In genomic region chr18:80159713-80160636, GRCh38 we compare ENCODE assay signal across 8 cellular contexts. TPM values are rescaled to one million over a fixed set of nuclear protein-coding genes. Genes with fewer than 3 reads are reported as not detected.
DNase-seq lines count a peak whose midpoint lies in the region; ATAC-seq and TF ChIP-seq lines count a peak whose summit lies in the region.

No MANE protein-coding gene starts in this region.

- no peaks in the 10 kb centered on the region for H3K4me1 ChIP-seq in left ventricle myocardium inferior

- peaks cover 9% of the 10 kb centered on the region for H3K27me3 Mint-ChIP-seq in activated T-helper 1 cell treated with anti-CD3 and anti-CD28 coated beads, Interleukin-12 subunit alpha, Interleukin-12 subunit beta, Interleukin-2, Interleukin-4 antibody, amounts not matched to agents 30 ng/mL and 10 ng/mL and 1 ng/mL, durations not matched to agents 14 hours and 24 hours and 36 hours (ENCODE audit: insufficient read depth)

- H3K27ac ChIP-seq in left ventricle myocardium inferior (replicated peaks) = no peak overlapping the region

- peaks cover 9% of the 10 kb centered on the region for H3K27me3 ChIP-seq in left ventricle myocardium inferior (ENCODE audit: low read depth)

- peak overlapping the region; percentile 55 for H3K4me3 ChIP-seq in left ventricle myocardium inferior

- peak; percentile 71 for ATAC-seq in GM19467 (IDR thresholded peaks at IDR 0.05; ENCODE audit: unreplicated experiment)
- no peak for ATAC-seq in GM19023 (IDR thresholded peaks at IDR 0.05; ENCODE audit: unreplicated experiment)
- ATAC-seq in HG03175 (IDR thresholded peaks at IDR 0.05; ENCODE audit: unreplicated experiment) = no peak

- TF ChIP-seq CTCF in left ventricle myocardium inferior (IDR thresholded peaks at IDR 0.05; ENCODE audit: borderline replicate concordance) = peak; percentile 72

- peak; percentile 23 for DNase-seq in activated T-helper 1 cell treated with anti-CD3 and anti-CD28 coated beads, Interleukin-12 subunit alpha, Interleukin-12 subunit beta, Interleukin-2, Interleukin-4 antibody, amounts not matched to agents 30 ng/mL and 10 ng/mL and 1 ng/mL, durations not matched to agents 14 hours and 24 hours and 36 hours (ENCODE audit: low spot score)
- DNase-seq in left ventricle myocardium inferior = peak; percentile 32
- peak; percentile 66 for DNase-seq in stimulated activated CD8-positive, alpha-beta memory T cell treated with anti-CD3 and anti-CD28 coated beads, Interleukin-4, amount 100 ng/mL, for 48 hours
- no peak for DNase-seq in cerebellar nuclear complex (lab: John Stamatoyannopoulos, UW)
- DNase-seq in HCEC 1CT = no peak

- peaks cover 12% of the 10 kb centered on the region for H3K9me3 ChIP-seq in left ventricle myocardium inferior (replicated peaks)

- peaks cover 8% of the 10 kb centered on the region for H3K9me3 Mint-ChIP-seq in activated T-helper 1 cell treated with anti-CD3 and anti-CD28 coated beads, Interleukin-12 subunit alpha, Interleukin-12 subunit beta, Interleukin-2, Interleukin-4 antibody, amounts not matched to agents 30 ng/mL and 10 ng/mL and 1 ng/mL, durations not matched to agents 14 hours and 24 hours and 36 hours

- H3K27ac Mint-ChIP-seq in activated T-helper 1 cell treated with anti-CD3 and anti-CD28 coated beads, Interleukin-12 subunit alpha, Interleukin-12 subunit beta, Interleukin-2, Interleukin-4 antibody, amounts not matched to agents 30 ng/mL and 10 ng/mL and 1 ng/mL, durations not matched to agents 14 hours and 24 hours and 36 hours = no peak overlapping the region

- H3K4me3 Mint-ChIP-seq in activated T-helper 1 cell treated with anti-CD3 and anti-CD28 coated beads, Interleukin-12 subunit alpha, Interleukin-12 subunit beta, Interleukin-2, Interleukin-4 antibody, amounts not matched to agents 30 ng/mL and 10 ng/mL and 1 ng/mL, durations not matched to agents 14 hours and 24 hours and 36 hours = no peak overlapping the region

- no peaks in the 10 kb centered on the region for H3K36me3 ChIP-seq in left ventricle myocardium inferior

- H3K4me1 Mint-ChIP-seq in activated T-helper 1 cell treated with anti-CD3 and anti-CD28 coated beads, Interleukin-12 subunit alpha, Interleukin-12 subunit beta, Interleukin-2, Interleukin-4 antibody, amounts not matched to agents 30 ng/mL and 10 ng/mL and 1 ng/mL, durations not matched to agents 14 hours and 24 hours and 36 hours (ENCODE audit: low read depth) = no peaks in the 10 kb centered on the region

- no peaks in the 10 kb centered on the region for H3K36me3 Mint-ChIP-seq in activated T-helper 1 cell treated with anti-CD3 and anti-CD28 coated beads, Interleukin-12 subunit alpha, Interleukin-12 subunit beta, Interleukin-2, Interleukin-4 antibody, amounts not matched to agents 30 ng/mL and 10 ng/mL and 1 ng/mL, durations not matched to agents 14 hours and 24 hours and 36 hours (ENCODE audit: low read depth)

- intact Hi-C loops in activated T-helper 1 cell treated with anti-CD3 and anti-CD28 coated beads, Interleukin-12 subunit alpha, Interleukin-12 subunit beta, Interleukin-2, Interleukin-4 antibody, amounts not matched to agents 30 ng/mL and 10 ng/mL and 1 ng/mL, durations not matched to agents 14 hours and 24 hours and 36 hours (cut with micrococcal nuclease) = no loop called here
- intact Hi-C loops in left ventricle myocardium inferior (cut with micrococcal nuclease) = no loop called here

RNA-seq across cellular contexts. Expression of gene ADNP2, which starts 50.9 kb away (rescaled TPM):
- 29.0 TPM in 2 replicates for total RNA-seq in activated T-helper 1 cell treated with anti-CD3 and anti-CD28 coated beads, Interleukin-12 subunit alpha, Interleukin-12 subunit beta, Interleukin-2, Interleukin-4 antibody, amounts not matched to agents 30 ng/mL and 10 ng/mL and 1 ng/mL, durations not matched to agents 14 hours and 24 hours and 36 hours
- 7.5 TPM for total RNA-seq in left ventricle myocardium inferior

Comparison
In these comparisons a context has a peak if more than half of its experiments do, and no peak if none do; other contexts are left out.
1. DNase-seq: peak in activated T-helper 1 cell treated with anti-CD3 and anti-CD28 coated beads, Interleukin-12 subunit alpha, Interleukin-12 subunit beta, Interleukin-2, Interleukin-4 antibody, amounts not matched to agents 30 ng/mL and 10 ng/mL and 1 ng/mL, durations not matched to agents 14 hours and 24 hours and 36 hours (single experiment), left ventricle myocardium inferior (single experiment) and stimulated activated CD8-positive, alpha-beta memory T cell treated with anti-CD3 and anti-CD28 coated beads, Interleukin-4, amount 100 ng/mL, for 48 hours (single experiment); none in cerebellar nuclear complex (0 of 2) and HCEC 1CT (single experiment).